In genomic region chr15:75683646-75684312, GRCh38 we compare ENCODE assay signal across 8 cellular contexts. TPM values are rescaled to one million over a fixed set of nuclear protein-coding genes. Genes with fewer than 3 reads are reported as not detected.
DNase-seq lines count a peak whose midpoint lies in the region; ATAC-seq and TF ChIP-seq lines count a peak whose summit lies in the region.
"Not testable (repeated sequence)": the region's sequence is repeated elsewhere in the genome, so short reads cannot be mapped to it uniquely, and the experiment has no call there.

No MANE protein-coding gene starts in this region.

- not testable (repeated sequence) for H3K79me1 ChIP-seq in mesenchymal stem cell (replicated peaks; ENCODE audit: low read length, poor library complexity, severe bottlenecking)

- H2BK120ac ChIP-seq in mesenchymal stem cell (ENCODE audit: low read depth, low read length): not testable (repeated sequence)

- H3K4me2 ChIP-seq in mesenchymal stem cell (ENCODE audit: low read length, poor library complexity, severe bottlenecking): not testable (repeated sequence)

- not testable (repeated sequence) for H3K9me3 ChIP-seq in mesenchymal stem cell (ENCODE audit: control insufficient read depth, low read length)

- H2BK5ac ChIP-seq in mesenchymal stem cell (ENCODE audit: low read depth, low read length, poor library complexity, severe bottlenecking): not testable (repeated sequence)

- not testable (repeated sequence) for H3K36me3 Mint-ChIP-seq in activated T-helper 17 cell treated with anti-CD3 and anti-CD28 coated beads, Interleukin-2, amount 50 U/mL, for 72 hours (ENCODE audit: low read depth)

- H2BK12ac ChIP-seq in mesenchymal stem cell (ENCODE audit: low read length in 2 of 2): peak overlapping the region in 1 of 2 experiments; percentile 17

- ATAC-seq in activated T-helper 17 cell treated with anti-CD3 and anti-CD28 coated beads, Interleukin-2, amount 50 U/mL, for 72 hours (replicated peaks): peak; percentile 85

- H3K23ac ChIP-seq in mesenchymal stem cell (ENCODE audit: low read length in 2 of 2): not testable (repeated sequence)

- not testable (repeated sequence) for H2AFZ ChIP-seq in mesenchymal stem cell (ENCODE audit: low read depth, low read length)

- H3K14ac ChIP-seq in mesenchymal stem cell (ENCODE audit: low read length in 2 of 2): not testable (repeated sequence)

- H3K4me3 Mint-ChIP-seq in activated T-helper 17 cell treated with anti-CD3 and anti-CD28 coated beads, Interleukin-2, amount 50 U/mL, for 72 hours: not testable (repeated sequence)

- H3K4me1 ChIP-seq in mesenchymal stem cell (ENCODE audit: control insufficient read depth, insufficient read depth, low read depth, low read length): peaks cover 10% of the 10 kb centered on the region

- H3K4me3 ChIP-seq in epithelial cell of proximal tubule (ENCODE audit: low read depth, low read length); mesenchymal stem cell (ENCODE audit: insufficient read depth in 1 of 2, low read depth in 1 of 2, low read length in 2 of 2): not testable (repeated sequence)

- H3K27ac Mint-ChIP-seq in activated T-helper 17 cell treated with anti-CD3 and anti-CD28 coated beads, Interleukin-2, amount 50 U/mL, for 72 hours: not testable (repeated sequence)

- DNase-seq in AG20443 (ENCODE audit: low spot score): peak; percentile 78
- peak; percentile 87 for DNase-seq in GM20000 (ENCODE audit: low spot score)
- peak; percentile 63 for DNase-seq in NCI-H1694 (lab: John Stamatoyannopoulos, UW)
- DNase-seq in T follicular helper cell (ENCODE audit: low read depth): peak; percentile 44
- not testable (repeated sequence) for DNase-seq in epithelial cell of proximal tubule (ENCODE audit: low read depth)
- DNase-seq in mesenchymal stem cell: peak; percentile 74
- DNase-seq in stimulated activated CD4-positive, alpha-beta T cell treated with anti-CD3 and anti-CD28 coated beads, Interleukin-4, amount 100 ng/mL, for 48 hours (ENCODE audit: low read depth in 2 of 2): peak; percentile 65 to 68

- WGBS in mesenchymal stem cell: 25% methylated on average over 14 of the region's 14 CpGs

- H2BK15ac ChIP-seq in mesenchymal stem cell (ENCODE audit: low read depth, poor library complexity, severe bottlenecking): not testable (repeated sequence)

- not testable (repeated sequence) for H3K9me3 Mint-ChIP-seq in activated T-helper 17 cell treated with anti-CD3 and anti-CD28 coated beads, Interleukin-2, amount 50 U/mL, for 72 hours

- H4K8ac ChIP-seq in mesenchymal stem cell (ENCODE audit: low read length): not testable (repeated sequence)

- H3K27me3 ChIP-seq in mesenchymal stem cell (ENCODE audit: control insufficient read depth in 1 of 2, insufficient read depth in 1 of 2, low read length in 2 of 2): not testable (repeated sequence)

- not testable (repeated sequence) for H3K27ac ChIP-seq in mesenchymal stem cell (ENCODE audit: low read length, poor library complexity, severe bottlenecking)

- H3K4me1 Mint-ChIP-seq in activated T-helper 17 cell treated with anti-CD3 and anti-CD28 coated beads, Interleukin-2, amount 50 U/mL, for 72 hours: not testable (repeated sequence)

- TF ChIP-seq CTCF in GM20000 (IDR thresholded peaks at IDR 0.05; ENCODE audit: extremely low read depth, missing control alignments) (peak; percentile 78), epithelial cell of proximal tubule (conservative IDR thresholded peaks at IDR 0.05; ENCODE audit: low read depth, low read length) (peak; percentile 68)

- H3K36me3 ChIP-seq in mesenchymal stem cell (ENCODE audit: control insufficient read depth in 1 of 2, insufficient read depth in 2 of 2, low read depth in 1 of 2, low read length in 2 of 2): peaks cover 40 to 52% of the 10 kb centered on the region in 2 experiments

- H2AK5ac ChIP-seq in mesenchymal stem cell (ENCODE audit: low read length, severe bottlenecking): not testable (repeated sequence)

- not testable (repeated sequence) for H3K4ac ChIP-seq in mesenchymal stem cell (ENCODE audit: low read depth in 1 of 2, low read length in 2 of 2)

- not testable (repeated sequence) for H4K91ac ChIP-seq in mesenchymal stem cell (ENCODE audit: low read length)

- not testable (repeated sequence) for H3K9ac ChIP-seq in mesenchymal stem cell (ENCODE audit: low read length)

- H3K27me3 Mint-ChIP-seq in activated T-helper 17 cell treated with anti-CD3 and anti-CD28 coated beads, Interleukin-2, amount 50 U/mL, for 72 hours: not testable (repeated sequence)

- H3K18ac ChIP-seq in mesenchymal stem cell (ENCODE audit: low read depth in 1 of 2, low read length in 2 of 2): not testable (repeated sequence)

RNA-seq across cellular contexts. Expression of gene CSPG4, which starts 28.9 kb away (rescaled TPM):
- under 1 TPM in 1 of 2 donors, not detected in 1; 0.02 TPM for total RNA-seq in activated T-helper 17 cell treated with anti-CD3 and anti-CD28 coated beads, Interleukin-2, amount 50 U/mL, for 72 hours
- total RNA-seq in epithelial cell of proximal tubule: 1.2 and 2.1 TPM in 2 replicates
- 12.4 TPM for polyA plus RNA-seq in mesenchymal stem cell (2013, experiment 1 of 2)
- 11.3 TPM for polyA plus RNA-seq in mesenchymal stem cell (2013, experiment 2 of 2)

RNA-seq across cellular contexts. Expression of gene SNX33, which starts 36.1 kb away (rescaled TPM):
- 10 to 100 TPM in 1 of 2 donors, 1 to 10 TPM in 1; 2.6 to 12.1 TPM for total RNA-seq in activated T-helper 17 cell treated with anti-CD3 and anti-CD28 coated beads, Interleukin-2, amount 50 U/mL, for 72 hours
- total RNA-seq in epithelial cell of proximal tubule: 6.7 and 13.5 TPM in 2 replicates
- 23.0 TPM for polyA plus RNA-seq in mesenchymal stem cell (2013, experiment 1 of 2)
- polyA plus RNA-seq in mesenchymal stem cell (2013, experiment 2 of 2): 22.6 TPM

RNA-seq across cellular contexts. Expression of gene IMP3, which starts 43.8 kb away (rescaled TPM):
- 100 to 1,000 TPM in 1 of 2 donors, 10 to 100 TPM in 1; 98.3 to 113 TPM for total RNA-seq in activated T-helper 17 cell treated with anti-CD3 and anti-CD28 coated beads, Interleukin-2, amount 50 U/mL, for 72 hours
- 73.9 and 136 TPM in 2 replicates for total RNA-seq in epithelial cell of proximal tubule
- polyA plus RNA-seq in mesenchymal stem cell (2013, experiment 1 of 2): 49.0 TPM
- polyA plus RNA-seq in mesenchymal stem cell (2013, experiment 2 of 2): 48.8 TPM

RNA-seq across cellular contexts. Expression of gene SNUPN, which starts 58.3 kb away (rescaled TPM):
- 10 to 100 TPM; 26.0 to 34.8 TPM for total RNA-seq in activated T-helper 17 cell treated with anti-CD3 and anti-CD28 coated beads, Interleukin-2, amount 50 U/mL, for 72 hours
- total RNA-seq in epithelial cell of proximal tubule: 22.5 and 23.8 TPM in 2 replicates
- polyA plus RNA-seq in mesenchymal stem cell (2013, experiment 1 of 2): 21.7 TPM
- polyA plus RNA-seq in mesenchymal stem cell (2013, experiment 2 of 2): 20.5 TPM
